In genomic region chr1:23567996-23568607, GRCh38 we compare ENCODE assay signal across 8 cellular contexts. TPM values are rescaled to one million over a fixed set of nuclear protein-coding genes. Genes with fewer than 3 reads are reported as not detected.
A peak's percentile ranks its signal among the peaks of the same experiment; 100 is the strongest.
DNase-seq lines count a peak whose midpoint lies in the region; ATAC-seq and TF ChIP-seq lines count a peak whose summit lies in the region.

No MANE protein-coding gene starts in this region.

- DNase-seq in activated CD4-positive, alpha-beta T cell treated with anti-CD3 and anti-CD28 coated beads, Interleukin-2, amount 10 ng/mL, durations not matched to agents 7 days and 5 days = no peak
- no peak for DNase-seq in activated CD4-positive, alpha-beta T cell treated with anti-CD3 and anti-CD28 coated beads, Interleukin-2, amount 50 U/mL, for 4 hours
- DNase-seq in choroid plexus epithelial cell (ENCODE audit: low read depth) = peak; percentile 17
- DNase-seq in lung (ENCODE audit: low spot score) = no peak
- DNase-seq in Kasumi-1 (lab: John Stamatoyannopoulos, UW) = no peak
- no peak for DNase-seq in GDM1 (lab: John Stamatoyannopoulos, UW)
- DNase-seq in NCI-H1048 (lab: John Stamatoyannopoulos, UW) = no peak

- H3K9me3 ChIP-seq in lung (ENCODE audit: control insufficient read depth in 2 of 2, insufficient read depth in 1 of 2, low read length in 1 of 2) (no peaks in the 10 kb centered on the region), thymus (ENCODE audit: control insufficient read depth) (no peaks in the 10 kb centered on the region)

- POLR2A ChIA-PET in activated CD4-positive, alpha-beta T cell treated with anti-CD3 and anti-CD28 coated beads, Interleukin-2, amount 10 ng/mL, durations not matched to agents 7 days and 5 days (lab: Charles Lee) = no interaction called here

- no peak for ATAC-seq in lung (ENCODE audit: insufficient read depth, low FRiP score)

- peaks cover 17% of the 10 kb centered on the region for H3K4me1 Mint-ChIP-seq in activated CD4-positive, alpha-beta T cell treated with anti-CD3 and anti-CD28 coated beads, Interleukin-2, amount 10 ng/mL, durations not matched to agents 7 days and 5 days

- H3K4me1 ChIP-seq in lung (ENCODE audit: control insufficient read depth in 2 of 2, insufficient read depth in 2 of 2, low read length in 2 of 2) (peaks cover 3 to 15% of the 10 kb centered on the region in 2 donors), thymus (ENCODE audit: control insufficient read depth, insufficient read depth, low read length) (peaks cover 6% of the 10 kb centered on the region)

- peak overlapping the region; percentile 78 to 91 for H3K27ac ChIP-seq in lung (ENCODE audit: low read depth in 1 of 2, low read length in 1 of 2)
- H3K27ac ChIP-seq in thymus (ENCODE audit: low read depth) = peak overlapping the region; percentile 58

- H3K36me3 Mint-ChIP-seq in activated CD4-positive, alpha-beta T cell treated with anti-CD3 and anti-CD28 coated beads, Interleukin-2, amount 10 ng/mL, durations not matched to agents 7 days and 5 days (ENCODE audit: low read depth) = peaks cover 5% of the 10 kb centered on the region

- H3K4me3 Mint-ChIP-seq in activated CD4-positive, alpha-beta T cell treated with anti-CD3 and anti-CD28 coated beads, Interleukin-2, amount 10 ng/mL, durations not matched to agents 7 days and 5 days = peak overlapping the region; percentile 55

- H3K27me3 ChIP-seq in lung (ENCODE audit: control insufficient read depth, insufficient read depth) (no peaks in the 10 kb centered on the region), thymus (ENCODE audit: control insufficient read depth, insufficient read depth) (no peaks in the 10 kb centered on the region)

- H3K27ac Mint-ChIP-seq in activated CD4-positive, alpha-beta T cell treated with anti-CD3 and anti-CD28 coated beads, Interleukin-2, amount 10 ng/mL, durations not matched to agents 7 days and 5 days = no peak overlapping the region

- H3K4me3 ChIP-seq in choroid plexus epithelial cell (ENCODE audit: low read depth, low read length) = peak overlapping the region; percentile 61
- H3K4me3 ChIP-seq in lung = peak overlapping the region; percentile 32
- H3K4me3 ChIP-seq in thymus (ENCODE audit: low read length) = peak overlapping the region; percentile 70

- CTCF ChIA-PET in activated CD4-positive, alpha-beta T cell treated with anti-CD3 and anti-CD28 coated beads, Interleukin-2, amount 10 ng/mL, durations not matched to agents 7 days and 5 days (lab: Charles Lee) = interaction anchor here (1.2 kb wide), 1 partner anchor 67 kb away, joined by 4 read pairs; no protein-coding TSS in a partner anchor

- H3K36me3 ChIP-seq in lung (ENCODE audit: control insufficient read depth in 2 of 2, insufficient read depth in 2 of 2, low read length in 2 of 2) (no peaks in the 10 kb centered on the region), thymus (ENCODE audit: control insufficient read depth, insufficient read depth) (no peaks in the 10 kb centered on the region)

- peaks cover 50% of the 10 kb centered on the region for H3K27me3 Mint-ChIP-seq in activated CD4-positive, alpha-beta T cell treated with anti-CD3 and anti-CD28 coated beads, Interleukin-2, amount 10 ng/mL, durations not matched to agents 7 days and 5 days

- H3K9me3 Mint-ChIP-seq in activated CD4-positive, alpha-beta T cell treated with anti-CD3 and anti-CD28 coated beads, Interleukin-2, amount 10 ng/mL, durations not matched to agents 7 days and 5 days = no peaks in the 10 kb centered on the region

- TF ChIP-seq CTCF in choroid plexus epithelial cell (conservative IDR thresholded peaks at IDR 0.05; ENCODE audit: low read depth, low read length) = no peak
- no peak for TF ChIP-seq CTCF in lung (IDR thresholded peaks at IDR 0.05; ENCODE audit: control extremely low read depth, extremely low read depth)

- WGBS in lung, 2 donors = 2% methylated on average over 47 to 66 of the region's 66 CpGs
- 1% methylated on average over 66 of the region's 66 CpGs for WGBS in thymus

RNA-seq across cellular contexts. Expression of gene ID3, which starts 8.8 kb away (rescaled TPM):
- 10 to 100 TPM; 62.7 to 65.2 TPM for total RNA-seq in activated CD4-positive, alpha-beta T cell treated with anti-CD3 and anti-CD28 coated beads, Interleukin-2, amount 10 ng/mL, durations not matched to agents 7 days and 5 days
- 100 to 1,000 TPM; 119 to 192 TPM for total RNA-seq in lung
- 100 to 1,000 TPM; 134 to 275 TPM for polyA plus RNA-seq in lung
- polyA plus RNA-seq in thymus = 131 TPM

RNA-seq across cellular contexts. Expression of gene E2F2, which starts 37.1 kb away (rescaled TPM):
- total RNA-seq in activated CD4-positive, alpha-beta T cell treated with anti-CD3 and anti-CD28 coated beads, Interleukin-2, amount 10 ng/mL, durations not matched to agents 7 days and 5 days = 100 to 1,000 TPM; 107 to 112 TPM
- 1 to 10 TPM; 1.7 to 4.9 TPM for total RNA-seq in lung
- 1 to 10 TPM in 1 of 2 donors, under 1 TPM in 1; 0.83 to 1.2 TPM for polyA plus RNA-seq in lung
- polyA plus RNA-seq in thymus = 2.0 TPM

Comparison
In these comparisons a context has a peak if more than half of its experiments do, and no peak if none do; other contexts are left out.
1. RNA of gene E2F2, which starts 37.1 kb away (total RNA-seq): 107 to 112 TPM in activated CD4-positive, alpha-beta T cell treated with anti-CD3 and anti-CD28 coated beads, Interleukin-2, amount 10 ng/mL, durations not matched to agents 7 days and 5 days; 1.7 to 4.9 TPM in lung; every median in the first group is over 10 times any median in the second.
2. Peak in every context shown above with its lines, with median percentiles within 50 percentile points of each other: H3K4me3 ChIP-seq.